Comparison of ENCODE assay signal across 1 cellular context in the genomic region with DNA sequence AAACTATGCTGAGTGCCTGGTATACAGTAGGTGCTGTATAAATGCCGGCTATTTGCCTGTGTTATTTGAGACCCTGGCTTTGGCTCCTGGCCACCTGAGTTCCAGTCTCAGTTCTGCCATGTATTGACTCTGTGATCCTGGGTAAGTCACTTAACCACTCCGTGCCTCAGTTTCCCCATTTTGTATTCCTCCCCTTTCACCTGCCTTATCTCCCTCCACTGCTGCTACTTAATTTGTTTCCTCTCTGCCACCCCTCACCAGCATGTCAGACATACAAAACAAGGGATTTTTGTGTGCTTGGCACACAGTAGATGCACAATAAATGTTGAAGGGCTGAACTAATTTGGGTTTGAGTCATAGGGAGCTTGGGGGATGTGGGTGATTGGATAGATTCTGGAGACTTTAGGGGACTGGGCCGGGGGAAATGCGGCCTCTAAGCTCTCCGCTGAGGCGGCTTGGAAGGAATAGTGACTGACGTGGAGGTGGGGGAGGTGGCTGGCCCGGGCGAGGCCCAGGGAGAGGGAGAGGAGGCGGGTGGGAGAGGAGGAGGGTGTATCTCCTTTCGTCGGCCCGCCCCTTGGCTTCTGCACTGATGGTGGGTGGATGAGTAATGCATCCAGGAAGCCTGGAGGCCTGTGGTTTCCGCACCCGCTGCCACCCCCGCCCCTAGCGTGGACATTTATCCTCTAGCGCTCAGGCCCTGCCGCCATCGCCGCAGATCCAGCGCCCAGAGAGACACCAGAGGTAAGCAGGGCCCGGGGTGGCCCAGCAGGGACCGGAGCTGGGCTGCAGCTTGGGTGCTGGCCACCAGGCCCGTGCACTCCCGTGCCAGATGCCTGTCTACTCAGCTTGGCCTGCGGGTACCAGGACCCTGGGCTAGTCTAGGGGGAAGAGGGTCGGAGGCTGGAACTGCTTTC.
TF ChIP-seq lines count a peak whose summit lies in the region.

A gene (plus strand): TSS at position 706 of the 917 bp plus-strand sequence. CDS start 980 bp downstream, outside the sequence.

TF ChIP-seq in GM12878, 131 proteins besides CTCF, POLR2A, EP300 and RAD21 (continued from another document):
- TF ChIP-seq, protein P1, sequence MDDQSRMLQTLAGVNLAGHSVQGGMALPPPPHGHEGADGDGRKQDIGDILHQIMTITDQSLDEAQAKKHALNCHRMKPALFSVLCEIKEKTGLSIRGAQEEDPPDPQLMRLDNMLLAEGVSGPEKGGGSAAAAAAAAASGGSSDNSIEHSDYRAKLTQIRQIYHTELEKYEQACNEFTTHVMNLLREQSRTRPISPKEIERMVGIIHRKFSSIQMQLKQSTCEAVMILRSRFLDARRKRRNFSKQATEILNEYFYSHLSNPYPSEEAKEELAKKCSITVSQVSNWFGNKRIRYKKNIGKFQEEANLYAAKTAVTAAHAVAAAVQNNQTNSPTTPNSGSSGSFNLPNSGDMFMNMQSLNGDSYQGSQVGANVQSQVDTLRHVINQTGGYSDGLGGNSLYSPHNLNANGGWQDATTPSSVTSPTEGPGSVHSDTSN (IDR thresholded peaks at IDR 0.05; ENCODE audit: insufficient replicate concordance, low read depth, low read length), result peak; percentile 41
- TF ChIP-seq, protein P2, sequence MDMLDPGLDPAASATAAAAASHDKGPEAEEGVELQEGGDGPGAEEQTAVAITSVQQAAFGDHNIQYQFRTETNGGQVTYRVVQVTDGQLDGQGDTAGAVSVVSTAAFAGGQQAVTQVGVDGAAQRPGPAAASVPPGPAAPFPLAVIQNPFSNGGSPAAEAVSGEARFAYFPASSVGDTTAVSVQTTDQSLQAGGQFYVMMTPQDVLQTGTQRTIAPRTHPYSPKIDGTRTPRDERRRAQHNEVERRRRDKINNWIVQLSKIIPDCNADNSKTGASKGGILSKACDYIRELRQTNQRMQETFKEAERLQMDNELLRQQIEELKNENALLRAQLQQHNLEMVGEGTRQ (IDR thresholded peaks at IDR 0.05; ENCODE audit: borderline replicate concordance, low read depth, low read length), result no peak
- TF ChIP-seq FOXM1 (IDR thresholded peaks at IDR 0.05; ENCODE audit: low read depth, low read length) (no peak), NFXL1 (IDR thresholded peaks at IDR 0.05; ENCODE audit: borderline replicate concordance) (no peak), MEF2B (IDR thresholded peaks at IDR 0.05; ENCODE audit: partially characterized antibody, poor library complexity, severe bottlenecking) (no peak), HDGF (IDR thresholded peaks at IDR 0.05) (peak; percentile 57; the same call in 1 of the 2 replicates), SIX5 (IDR thresholded peaks at IDR 0.05; ENCODE audit: low read depth, low read length, severe bottlenecking) (no peak), CHD4 (IDR thresholded peaks at IDR 0.05) (no peak), NFIC (IDR thresholded peaks at IDR 0.05; ENCODE audit: low read depth, low read length) (no peak), DPF2 (IDR thresholded peaks at IDR 0.05) (peak; percentile 77), KDM1A (IDR thresholded peaks at IDR 0.05; ENCODE audit: borderline replicate concordance) (no peak), HDAC2 (IDR thresholded peaks at IDR 0.05) (no peak), ZZZ3 (IDR thresholded peaks at IDR 0.05; ENCODE audit: control insufficient read depth, insufficient read length, low read depth) (no peak), MTA2 (IDR thresholded peaks at IDR 0.05; ENCODE audit: low read depth) (peak; percentile 35; the same call in 1 of the 2 replicates), ESRRA (IDR thresholded peaks at IDR 0.05; ENCODE audit: low read length) (no peak), RCOR1 (conservative IDR thresholded peaks at IDR 0.05; ENCODE audit: low read depth, low read length) (no peak), SMAD5 (IDR thresholded peaks at IDR 0.05; ENCODE audit: low read depth) (0 out of 2 replicates have a peak, but pooled peaks have one; percentile 45), BACH1 (IDR thresholded peaks at IDR 0.05; ENCODE audit: borderline replicate concordance) (0 out of 2 replicates have a peak, but pooled peaks have one; percentile 31), EZH2 (IDR thresholded peaks at IDR 0.05; ENCODE audit: borderline replicate concordance, control insufficient read depth, low read depth, low read length) (no peak), RELA (IDR thresholded peaks at IDR 0.05; ENCODE audit: borderline replicate concordance, partially characterized antibody) (no peak), STAT1 (conservative IDR thresholded peaks at IDR 0.05) (no peak), KAT2A (conservative IDR thresholded peaks at IDR 0.05; ENCODE audit: control insufficient read depth, low read depth, low read length) (no peak), RUNX3 (IDR thresholded peaks at IDR 0.05; ENCODE audit: low read length) (peak; percentile 90), GABPA (IDR thresholded peaks at IDR 0.05; ENCODE audit: low read depth) (no peak), IKZF2 (IDR thresholded peaks at IDR 0.05) (peak; percentile 61 to 67; a peak in 2 of 4 replicates), ZNF384 (IDR thresholded peaks at IDR 0.05; ENCODE audit: borderline replicate concordance, low read depth, low read length) (no peak), ZNF207 (IDR thresholded peaks at IDR 0.05; ENCODE audit: borderline replicate concordance) (0 out of 2 replicates have a peak, but pooled peaks have one; percentile 33)
- TF ChIP-seq, protein P3, sequence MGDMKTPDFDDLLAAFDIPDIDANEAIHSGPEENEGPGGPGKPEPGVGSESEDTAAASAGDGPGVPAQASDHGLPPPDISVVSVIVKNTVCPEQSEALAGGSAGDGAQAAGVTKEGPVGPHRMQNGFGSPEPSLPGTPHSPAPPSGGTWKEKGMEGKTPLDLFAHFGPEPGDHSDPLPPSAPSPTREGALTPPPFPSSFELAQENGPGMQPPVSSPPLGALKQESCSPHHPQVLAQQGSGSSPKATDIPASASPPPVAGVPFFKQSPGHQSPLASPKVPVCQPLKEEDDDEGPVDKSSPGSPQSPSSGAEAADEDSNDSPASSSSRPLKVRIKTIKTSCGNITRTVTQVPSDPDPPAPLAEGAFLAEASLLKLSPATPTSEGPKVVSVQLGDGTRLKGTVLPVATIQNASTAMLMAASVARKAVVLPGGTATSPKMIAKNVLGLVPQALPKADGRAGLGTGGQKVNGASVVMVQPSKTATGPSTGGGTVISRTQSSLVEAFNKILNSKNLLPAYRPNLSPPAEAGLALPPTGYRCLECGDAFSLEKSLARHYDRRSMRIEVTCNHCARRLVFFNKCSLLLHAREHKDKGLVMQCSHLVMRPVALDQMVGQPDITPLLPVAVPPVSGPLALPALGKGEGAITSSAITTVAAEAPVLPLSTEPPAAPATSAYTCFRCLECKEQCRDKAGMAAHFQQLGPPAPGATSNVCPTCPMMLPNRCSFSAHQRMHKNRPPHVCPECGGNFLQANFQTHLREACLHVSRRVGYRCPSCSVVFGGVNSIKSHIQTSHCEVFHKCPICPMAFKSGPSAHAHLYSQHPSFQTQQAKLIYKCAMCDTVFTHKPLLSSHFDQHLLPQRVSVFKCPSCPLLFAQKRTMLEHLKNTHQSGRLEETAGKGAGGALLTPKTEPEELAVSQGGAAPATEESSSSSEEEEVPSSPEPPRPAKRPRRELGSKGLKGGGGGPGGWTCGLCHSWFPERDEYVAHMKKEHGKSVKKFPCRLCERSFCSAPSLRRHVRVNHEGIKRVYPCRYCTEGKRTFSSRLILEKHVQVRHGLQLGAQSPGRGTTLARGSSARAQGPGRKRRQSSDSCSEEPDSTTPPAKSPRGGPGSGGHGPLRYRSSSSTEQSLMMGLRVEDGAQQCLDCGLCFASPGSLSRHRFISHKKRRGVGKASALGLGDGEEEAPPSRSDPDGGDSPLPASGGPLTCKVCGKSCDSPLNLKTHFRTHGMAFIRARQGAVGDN (IDR thresholded peaks at IDR 0.05), result peak; percentile 50; the same call in 1 of the 2 replicates
- TF ChIP-seq, protein P4, sequence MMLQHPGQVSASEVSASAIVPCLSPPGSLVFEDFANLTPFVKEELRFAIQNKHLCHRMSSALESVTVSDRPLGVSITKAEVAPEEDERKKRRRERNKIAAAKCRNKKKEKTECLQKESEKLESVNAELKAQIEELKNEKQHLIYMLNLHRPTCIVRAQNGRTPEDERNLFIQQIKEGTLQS (IDR thresholded peaks at IDR 0.05; ENCODE audit: borderline replicate concordance, extremely low read depth, low read depth, low read length), result no peak
- TF ChIP-seq, protein P5, sequence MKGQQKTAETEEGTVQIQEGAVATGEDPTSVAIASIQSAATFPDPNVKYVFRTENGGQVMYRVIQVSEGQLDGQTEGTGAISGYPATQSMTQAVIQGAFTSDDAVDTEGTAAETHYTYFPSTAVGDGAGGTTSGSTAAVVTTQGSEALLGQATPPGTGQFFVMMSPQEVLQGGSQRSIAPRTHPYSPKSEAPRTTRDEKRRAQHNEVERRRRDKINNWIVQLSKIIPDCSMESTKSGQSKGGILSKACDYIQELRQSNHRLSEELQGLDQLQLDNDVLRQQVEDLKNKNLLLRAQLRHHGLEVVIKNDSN (IDR thresholded peaks at IDR 0.05; ENCODE audit: borderline replicate concordance, extremely low read length, insufficient read depth, low read depth, low read length), result no peak
- TF ChIP-seq, protein P6, sequence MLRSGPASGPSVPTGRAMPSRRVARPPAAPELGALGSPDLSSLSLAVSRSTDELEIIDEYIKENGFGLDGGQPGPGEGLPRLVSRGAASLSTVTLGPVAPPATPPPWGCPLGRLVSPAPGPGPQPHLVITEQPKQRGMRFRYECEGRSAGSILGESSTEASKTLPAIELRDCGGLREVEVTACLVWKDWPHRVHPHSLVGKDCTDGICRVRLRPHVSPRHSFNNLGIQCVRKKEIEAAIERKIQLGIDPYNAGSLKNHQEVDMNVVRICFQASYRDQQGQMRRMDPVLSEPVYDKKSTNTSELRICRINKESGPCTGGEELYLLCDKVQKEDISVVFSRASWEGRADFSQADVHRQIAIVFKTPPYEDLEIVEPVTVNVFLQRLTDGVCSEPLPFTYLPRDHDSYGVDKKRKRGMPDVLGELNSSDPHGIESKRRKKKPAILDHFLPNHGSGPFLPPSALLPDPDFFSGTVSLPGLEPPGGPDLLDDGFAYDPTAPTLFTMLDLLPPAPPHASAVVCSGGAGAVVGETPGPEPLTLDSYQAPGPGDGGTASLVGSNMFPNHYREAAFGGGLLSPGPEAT (IDR thresholded peaks at IDR 0.05; ENCODE audit: low read depth), result no peak; the same call in 1 of the 2 replicates
- TF ChIP-seq, protein P7, sequence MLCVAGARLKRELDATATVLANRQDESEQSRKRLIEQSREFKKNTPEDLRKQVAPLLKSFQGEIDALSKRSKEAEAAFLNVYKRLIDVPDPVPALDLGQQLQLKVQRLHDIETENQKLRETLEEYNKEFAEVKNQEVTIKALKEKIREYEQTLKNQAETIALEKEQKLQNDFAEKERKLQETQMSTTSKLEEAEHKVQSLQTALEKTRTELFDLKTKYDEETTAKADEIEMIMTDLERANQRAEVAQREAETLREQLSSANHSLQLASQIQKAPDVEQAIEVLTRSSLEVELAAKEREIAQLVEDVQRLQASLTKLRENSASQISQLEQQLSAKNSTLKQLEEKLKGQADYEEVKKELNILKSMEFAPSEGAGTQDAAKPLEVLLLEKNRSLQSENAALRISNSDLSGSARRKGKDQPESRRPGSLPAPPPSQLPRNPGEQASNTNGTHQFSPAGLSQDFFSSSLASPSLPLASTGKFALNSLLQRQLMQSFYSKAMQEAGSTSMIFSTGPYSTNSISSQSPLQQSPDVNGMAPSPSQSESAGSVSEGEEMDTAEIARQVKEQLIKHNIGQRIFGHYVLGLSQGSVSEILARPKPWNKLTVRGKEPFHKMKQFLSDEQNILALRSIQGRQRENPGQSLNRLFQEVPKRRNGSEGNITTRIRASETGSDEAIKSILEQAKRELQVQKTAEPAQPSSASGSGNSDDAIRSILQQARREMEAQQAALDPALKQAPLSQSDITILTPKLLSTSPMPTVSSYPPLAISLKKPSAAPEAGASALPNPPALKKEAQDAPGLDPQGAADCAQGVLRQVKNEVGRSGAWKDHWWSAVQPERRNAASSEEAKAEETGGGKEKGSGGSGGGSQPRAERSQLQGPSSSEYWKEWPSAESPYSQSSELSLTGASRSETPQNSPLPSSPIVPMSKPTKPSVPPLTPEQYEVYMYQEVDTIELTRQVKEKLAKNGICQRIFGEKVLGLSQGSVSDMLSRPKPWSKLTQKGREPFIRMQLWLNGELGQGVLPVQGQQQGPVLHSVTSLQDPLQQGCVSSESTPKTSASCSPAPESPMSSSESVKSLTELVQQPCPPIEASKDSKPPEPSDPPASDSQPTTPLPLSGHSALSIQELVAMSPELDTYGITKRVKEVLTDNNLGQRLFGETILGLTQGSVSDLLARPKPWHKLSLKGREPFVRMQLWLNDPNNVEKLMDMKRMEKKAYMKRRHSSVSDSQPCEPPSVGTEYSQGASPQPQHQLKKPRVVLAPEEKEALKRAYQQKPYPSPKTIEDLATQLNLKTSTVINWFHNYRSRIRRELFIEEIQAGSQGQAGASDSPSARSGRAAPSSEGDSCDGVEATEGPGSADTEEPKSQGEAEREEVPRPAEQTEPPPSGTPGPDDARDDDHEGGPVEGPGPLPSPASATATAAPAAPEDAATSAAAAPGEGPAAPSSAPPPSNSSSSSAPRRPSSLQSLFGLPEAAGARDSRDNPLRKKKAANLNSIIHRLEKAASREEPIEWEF (IDR thresholded peaks at IDR 0.05; ENCODE audit: insufficient replicate concordance, low read depth, low read length), result no peak
- TF ChIP-seq, protein P8, sequence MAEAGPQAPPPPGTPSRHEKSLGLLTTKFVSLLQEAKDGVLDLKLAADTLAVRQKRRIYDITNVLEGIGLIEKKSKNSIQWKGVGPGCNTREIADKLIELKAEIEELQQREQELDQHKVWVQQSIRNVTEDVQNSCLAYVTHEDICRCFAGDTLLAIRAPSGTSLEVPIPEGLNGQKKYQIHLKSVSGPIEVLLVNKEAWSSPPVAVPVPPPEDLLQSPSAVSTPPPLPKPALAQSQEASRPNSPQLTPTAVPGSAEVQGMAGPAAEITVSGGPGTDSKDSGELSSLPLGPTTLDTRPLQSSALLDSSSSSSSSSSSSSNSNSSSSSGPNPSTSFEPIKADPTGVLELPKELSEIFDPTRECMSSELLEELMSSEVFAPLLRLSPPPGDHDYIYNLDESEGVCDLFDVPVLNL (IDR thresholded peaks at IDR 0.05; ENCODE audit: low read depth, low read length), result no peak
- TF ChIP-seq, protein P9, sequence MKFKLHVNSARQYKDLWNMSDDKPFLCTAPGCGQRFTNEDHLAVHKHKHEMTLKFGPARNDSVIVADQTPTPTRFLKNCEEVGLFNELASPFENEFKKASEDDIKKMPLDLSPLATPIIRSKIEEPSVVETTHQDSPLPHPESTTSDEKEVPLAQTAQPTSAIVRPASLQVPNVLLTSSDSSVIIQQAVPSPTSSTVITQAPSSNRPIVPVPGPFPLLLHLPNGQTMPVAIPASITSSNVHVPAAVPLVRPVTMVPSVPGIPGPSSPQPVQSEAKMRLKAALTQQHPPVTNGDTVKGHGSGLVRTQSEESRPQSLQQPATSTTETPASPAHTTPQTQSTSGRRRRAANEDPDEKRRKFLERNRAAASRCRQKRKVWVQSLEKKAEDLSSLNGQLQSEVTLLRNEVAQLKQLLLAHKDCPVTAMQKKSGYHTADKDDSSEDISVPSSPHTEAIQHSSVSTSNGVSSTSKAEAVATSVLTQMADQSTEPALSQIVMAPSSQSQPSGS (IDR thresholded peaks at IDR 0.05; ENCODE audit: low read length), result no peak
